Comparison of ENCODE assay signal across 33 cellular contexts in the genomic region with DNA sequence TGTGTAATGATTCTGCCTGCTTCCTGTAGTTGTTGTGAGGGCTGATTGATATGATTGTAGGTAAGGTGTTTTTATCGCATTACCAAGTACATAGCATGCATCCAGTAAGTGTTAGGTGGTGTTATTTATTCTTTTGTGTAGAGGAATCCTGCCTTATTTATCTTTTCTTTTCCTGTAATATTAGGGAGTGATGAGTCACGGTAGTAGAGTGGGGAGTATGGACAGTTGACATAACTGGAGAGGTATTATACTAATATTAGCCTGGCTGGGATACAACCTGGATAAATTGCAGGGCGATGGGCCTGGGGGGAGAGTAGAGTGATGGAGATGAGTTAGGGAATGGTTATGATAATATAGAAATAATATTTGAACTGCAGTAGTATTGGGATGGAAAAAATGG. TPM values are rescaled to one million over a fixed set of nuclear protein-coding genes. Genes with fewer than 3 reads are reported as not detected.
"Had no signal": no experiment of that assay in that cellular context is flagged by ENCODE, and none has a peak within 500 bp of the region (broad histone marks: within the 10 kb centered on the region; RNA-seq: fewer than 3 reads in every experiment).

No MANE protein-coding gene starts in this region.

- H3K27me3 ChIP-seq: brain microvascular endothelial cell, cardiac muscle cell, SJCRH30 had no signal

- H3K36me3 ChIP-seq: brain microvascular endothelial cell, cardiac muscle cell, SJCRH30, WERI-Rb-1 had no signal

- ATAC-seq: activated CD8-positive, alpha-beta memory T cell treated with anti-CD3 and anti-CD28 coated beads, Interleukin-2, amount 10 ng/mL, durations not matched to agents 7 days and 5 days; activated T-cell treated with anti-CD3 and anti-CD28 coated beads, Interleukin-2, amount 50 U/mL, for 72 hours; activated T-helper 17 cell treated with anti-CD3 and anti-CD28 coated beads, Interleukin-2, amount 50 U/mL, for 72 hours had no signal

- H3K4me3 ChIP-seq: cardiac muscle cell, PC-9, SJCRH30, SK-N-MC had no signal

- H3K9me3 ChIP-seq: SJCRH30 had no signal

- DNase-seq: activated CD4-positive, alpha-beta memory T cell treated with anti-CD3 and anti-CD28 coated beads, Interleukin-2, amount 10 ng/mL, durations not matched to agents 7 days and 5 days; activated CD4-positive, alpha-beta T cell treated with anti-CD3 and anti-CD28 coated beads for 1 hour; activated CD4-positive, alpha-beta T cell treated with anti-CD3 and anti-CD28 coated beads for 48 hours; activated CD4-positive, CD25-positive, alpha-beta regulatory T cell; activated CD8-positive, alpha-beta memory T cell treated with anti-CD3 and anti-CD28 coated beads for 24 hours; activated CD8-positive, alpha-beta memory T cell treated with anti-CD3 and anti-CD28 coated beads, Interleukin-2, amount 10 ng/mL, durations not matched to agents 7 days and 5 days; activated effector memory CD4-positive, alpha-beta T cell treated with anti-CD3 and anti-CD28 coated beads, Interleukin-2, amount 50 U/mL, for 16 hours; activated naive CD4-positive, alpha-beta T cell; activated naive CD4-positive, alpha-beta T cell treated with anti-CD3 and anti-CD28 coated beads, Interleukin-2, amount 50 U/mL, for 16 hours; activated naive CD8-positive, alpha-beta T cell treated with anti-CD3 and anti-CD28 coated beads for 36 hours; activated T-cell treated with anti-CD3 and anti-CD28 coated beads, Interleukin-2, amount 50 U/mL, for 1 hour; activated T-cell treated with anti-CD3 and anti-CD28 coated beads, Interleukin-2, amount 50 U/mL, for 72 hours; amniotic stem cell; aorta; brain microvascular endothelial cell; NCI-H1092 treated with DMSO at 0.1 percent for 48 hours; NCI-H1417; NCI-H146; NCI-H187 treated with DMSO at 0.1 percent for 48 hours; NCI-H2081; NCI-H2171 treated with DMSO at 0.1 percent for 48 hours; NCI-H2227 treated with DMSO at 0.1 percent for 48 hours; NCI-H446 treated with DMSO at 0.1 percent for 48 hours; NCI-H524 treated with DMSO at 0.1 percent for 48 hours; PC-9; SHP77; SJCRH30; T1000; WERI-Rb-1 had no signal

- FAIRE-seq: RCC 7860 had no signal

- H3K4me1 ChIP-seq: SJCRH30 had no signal

- H3K27ac ChIP-seq: brain microvascular endothelial cell, cardiac muscle cell, PC-9, SJCRH30, WERI-Rb-1 had no signal

RNA-seq across cellular contexts. Expression of a gene that starts 9.8 kb away (rescaled TPM):
- total RNA-seq: PC-9 had no signal
